Comparison of ENCODE assay signal across 9 cellular contexts in genomic region chr12:111435661-111436201, GRCh38. TPM values are rescaled to one million over a fixed set of nuclear protein-coding genes. Genes with fewer than 3 reads are reported as not detected.
DNase-seq lines count a peak whose midpoint lies in the region; ATAC-seq, FAIRE-seq and TF ChIP-seq lines count a peak whose summit lies in the region.
"Had no signal": no experiment of that assay in that cellular context is flagged by ENCODE, and none has a peak within 500 bp of the region (broad histone marks: within the 10 kb centered on the region; RNA-seq: fewer than 3 reads in every experiment).

No MANE protein-coding gene starts in this region.

- no TSS peak for BruUV-seq in GM12878 (replicated peaks; lab: Mats Ljungman, UMichigan)

- H3K79me1 ChIP-seq in trophoblast cell (ENCODE audit: low read length): no peaks in the 10 kb centered on the region

- peaks cover 53 to 69% of the 10 kb centered on the region in 2 donors for H3K36me3 Mint-ChIP-seq in CD14-positive monocyte
- H3K36me3 Mint-ChIP-seq in natural killer cell treated with Interleukin-12 subunit alpha and Interleukin-12 subunit beta and Interleukin-15 and Interleukin-18, amount 100 ng/mL, for 72 hours: no peaks in the 10 kb centered on the region

- ATAC-seq in GM12878: peak; percentile 10
- peak in 1 of 2 donors; percentile 13 for ATAC-seq in natural killer cell treated with Interleukin-12 subunit alpha and Interleukin-12 subunit beta and Interleukin-15 and Interleukin-18, amount 100 ng/mL, for 72 hours
- no peak for ATAC-seq in HG02610 (IDR thresholded peaks at IDR 0.05; ENCODE audit: unreplicated experiment)

- intact Hi-C loops in CD14-positive monocyte (cut with micrococcal nuclease) (no loop called here), GM12878 (cut with micrococcal nuclease; ENCODE audit: unreplicated experiment) (loop anchor here (1.0 kb wide), 1 partner anchor 9 kb away; no protein-coding TSS in a partner anchor)

- TF ChIP-seq CTCF in CD14-positive monocyte (IDR thresholded peaks at IDR 0.05): no peak
- TF ChIP-seq CTCF in HL-60 (IDR thresholded peaks at IDR 0.05; ENCODE audit: insufficient read depth, low read length): no peak
- TF ChIP-seq CTCF in GM12878 (IDR thresholded peaks at IDR 0.05 in 2 of 3, conservative IDR thresholded peaks at IDR 0.05 in 1 of 3; ENCODE audit: control insufficient read depth in 2 of 3, extremely low read depth in 1 of 3, insufficient read depth in 1 of 3, low read depth in 3 of 3, low read length in 3 of 3): no peak

- H3K27ac Mint-ChIP-seq in CD14-positive monocyte: peak overlapping the region; percentile 88 to 97 (median 95)
- H3K27ac Mint-ChIP-seq in natural killer cell treated with Interleukin-12 subunit alpha and Interleukin-12 subunit beta and Interleukin-15 and Interleukin-18, amount 100 ng/mL, for 72 hours: peak overlapping the region; percentile 57 to 80

- H3K9me3 Mint-ChIP-seq in CD14-positive monocyte: no peaks in the 10 kb centered on the region
- no peaks in the 10 kb centered on the region for H3K9me3 Mint-ChIP-seq in natural killer cell treated with Interleukin-12 subunit alpha and Interleukin-12 subunit beta and Interleukin-15 and Interleukin-18, amount 100 ng/mL, for 72 hours

- H3K27me3 ChIP-seq in HL-60 (ENCODE audit: insufficient read depth, poor library complexity, severe bottlenecking): no peaks in the 10 kb centered on the region
- no peaks in the 10 kb centered on the region for H3K27me3 ChIP-seq in GM12878 (replicated peaks in 1 of 2; ENCODE audit: control insufficient read depth in 2 of 2, insufficient read depth in 2 of 2, low read length in 1 of 2)
- H3K27me3 ChIP-seq in trophoblast cell (ENCODE audit: insufficient read depth, low read length): no peaks in the 10 kb centered on the region

- H2AK5ac ChIP-seq in trophoblast cell (ENCODE audit: low read length): no peak overlapping the region

- no peak overlapping the region for H2BK5ac ChIP-seq in trophoblast cell (ENCODE audit: low read depth, low read length, poor library complexity)

- no peak overlapping the region for H4K8ac ChIP-seq in trophoblast cell (ENCODE audit: low read depth, low read length)

- H2BK120ac ChIP-seq in trophoblast cell (ENCODE audit: insufficient read depth, low read length, poor library complexity): no peak overlapping the region

- H3K9me3 ChIP-seq in GM12878 (replicated peaks; ENCODE audit: control insufficient read depth, insufficient read depth, low read length) (no peaks in the 10 kb centered on the region), trophoblast cell (ENCODE audit: insufficient read depth, low read depth, low read length) (peaks cover 3% of the 10 kb centered on the region)

- H3K4me3 Mint-ChIP-seq in CD14-positive monocyte: peak overlapping the region; percentile 48 to 66
- peak overlapping the region; percentile 79 for H3K4me3 Mint-ChIP-seq in natural killer cell treated with Interleukin-12 subunit alpha and Interleukin-12 subunit beta and Interleukin-15 and Interleukin-18, amount 100 ng/mL, for 72 hours

- H3K4me2 ChIP-seq in GM12878 (ENCODE audit: control insufficient read depth, insufficient read depth) (peak overlapping the region; percentile 80), trophoblast cell (ENCODE audit: low read length) (no peak overlapping the region)

- H3K36me3 ChIP-seq in GM12878 (ENCODE audit: control insufficient read depth in 2 of 2, insufficient read depth in 2 of 2, low read length in 1 of 2) (peaks cover 10 to 23% of the 10 kb centered on the region in 2 experiments; a peak in 3 of 4 replicates), trophoblast cell (ENCODE audit: control insufficient read depth in 1 of 2, insufficient read depth in 2 of 2, low read length in 2 of 2) (no peaks in the 10 kb centered on the region)

- H3K4ac ChIP-seq in trophoblast cell (ENCODE audit: low read depth, low read length): no peak overlapping the region

- H3K9ac ChIP-seq in GM12878 (ENCODE audit: control insufficient read depth, insufficient read depth, low read length) (peak overlapping the region; percentile 64), trophoblast cell (ENCODE audit: low read length) (no peak overlapping the region)

- no peak for FAIRE-seq in GM12878 (lab: Jason Lieb, UNC)

- H2AFZ ChIP-seq in GM12878 (ENCODE audit: control insufficient read depth, low read depth, low read length): no peak overlapping the region
- no peak overlapping the region for H2AFZ ChIP-seq in trophoblast cell (ENCODE audit: insufficient read depth, low read length, poor library complexity)

- in situ Hi-C loops in GM12878 (cut with MboI): loop anchor here (25.0 kb wide), 1 partner anchor 1777 kb away; the partner anchor contains the start of gene TPCN1

- no peak; the same call in none of the 2 replicates for TF ChIP-seq POLR2A in GM12878 (IDR thresholded peaks at IDR 0.05; ENCODE audit: low read depth, low read length)

- no peaks in the 10 kb centered on the region; the same call in 1 of the 2 replicates for H4K20me1 ChIP-seq in GM12878 (ENCODE audit: control insufficient read depth, insufficient read depth)

- H2BK12ac ChIP-seq in trophoblast cell (ENCODE audit: low read length): no peak overlapping the region

- RAD21 ChIA-PET in GM12878 (lab: Charles Lee; ENCODE audit: unreplicated experiment): interaction anchor here (1.4 to 22.6 kb wide), 4 partner anchors 8 to 31 kb away, joined by 4 to 804 read pairs (median 73); partner anchors contain the start of gene SH2B3

- H3K27me3 Mint-ChIP-seq in CD14-positive monocyte (ENCODE audit: low read depth in 3 of 3): peaks cover 0 to 5% (median 2%) of the 10 kb centered on the region in 3 donors
- peaks cover 0 to 2% of the 10 kb centered on the region in 2 donors for H3K27me3 Mint-ChIP-seq in natural killer cell treated with Interleukin-12 subunit alpha and Interleukin-12 subunit beta and Interleukin-15 and Interleukin-18, amount 100 ng/mL, for 72 hours

- TF ChIP-seq EP300 in GM12878 (IDR thresholded peaks at IDR 0.05; ENCODE audit: borderline replicate concordance in 1 of 2, control insufficient read depth in 1 of 2, low read depth in 2 of 2, low read length in 2 of 2): 0 out of 4 replicates have a peak, but pooled peaks of 1 of the 2 experiments have one; percentile 19

- H4K12ac ChIP-seq in trophoblast cell (ENCODE audit: low read depth, low read length): no peak overlapping the region

- H3K27ac ChIP-seq in HL-60 (replicated peaks): peak overlapping the region; percentile 50
- peak overlapping the region; percentile 95 for H3K27ac ChIP-seq in GM12878 (ENCODE audit: control insufficient read depth, insufficient read depth)
- H3K27ac ChIP-seq in trophoblast cell (ENCODE audit: low read depth, low read length): no peak overlapping the region

- no peak overlapping the region for H3K18ac ChIP-seq in trophoblast cell (ENCODE audit: low read length)

- no peak overlapping the region for H3K4me3 ChIP-seq in HL-60 (replicated peaks; ENCODE audit: insufficient read depth, low read length)
- no peak overlapping the region for H3K4me3 ChIP-seq in GM12878
- H3K4me3 ChIP-seq in trophoblast cell (ENCODE audit: low read depth, low read length): no peak overlapping the region
- H3K4me3 ChIP-seq: lung had no signal

- peaks cover 93% of the 10 kb centered on the region for H3K79me2 ChIP-seq in GM12878 (ENCODE audit: control insufficient read depth, insufficient read depth, low read length)
- no peaks in the 10 kb centered on the region for H3K79me2 ChIP-seq in trophoblast cell (ENCODE audit: control insufficient read depth, insufficient read depth, low read length, poor library complexity)

- H3K23ac ChIP-seq in trophoblast cell (ENCODE audit: low read length): no peak overlapping the region

- POLR2A ChIA-PET in GM12878 (lab: Charles Lee): interaction anchor here (1.1 to 12.0 kb wide), 6 partner anchors 9 to 27 kb away, joined by 3 to 188 read pairs (median 8); partner anchors contain the start of gene SH2B3

- no peak overlapping the region for H4K91ac ChIP-seq in trophoblast cell (ENCODE audit: low read depth, low read length)

- H3K4me1 Mint-ChIP-seq in CD14-positive monocyte: peaks cover 99% of the 10 kb centered on the region
- H3K4me1 Mint-ChIP-seq in natural killer cell treated with Interleukin-12 subunit alpha and Interleukin-12 subunit beta and Interleukin-15 and Interleukin-18, amount 100 ng/mL, for 72 hours (ENCODE audit: low read depth in 2 of 2): peaks cover 82 to 91% of the 10 kb centered on the region in 2 donors

- 48% methylated on average over 16 of the region's 16 CpGs for WGBS in GM12878 (ENCODE audit: insufficient coverage, insufficient replicate concordance, low lambda C conversion rate, missing lambda C conversion rate)
- WGBS in trophoblast cell (ENCODE audit: extremely low coverage, insufficient coverage, insufficient read length): no CpG with 5 or more reads among the region's 16 CpGs

- peaks cover 91% of the 10 kb centered on the region for H3K4me1 ChIP-seq in GM12878 (ENCODE audit: control insufficient read depth, insufficient read depth, low read length)
- H3K4me1 ChIP-seq in trophoblast cell (ENCODE audit: control insufficient read depth in 1 of 2, insufficient read depth in 2 of 2, low read length in 2 of 2): peaks cover 0 to 4% of the 10 kb centered on the region in 2 experiments

- SMC1A ChIA-PET in GM12878 (lab: Charles Lee; ENCODE audit: uncharacterized antibody, unreplicated experiment): interaction anchor here (1.4 to 3.5 kb wide), 8 partner anchors 9 to 66 kb away, joined by 3 to 86 read pairs (median 20); no protein-coding TSS in a partner anchor

- DNase-seq in CD14-positive monocyte (ENCODE audit: low spot score): no peak
- DNase-seq in HL-60 (ENCODE audit: low read depth in 1 of 2, low spot score in 1 of 2): no peak
- DNase-seq in GM12878 (ENCODE audit: low read depth, low spot score): no peak
- DNase-seq in natural killer cell treated with Interleukin-12 subunit alpha and Interleukin-12 subunit beta and Interleukin-15 and Interleukin-18, amount 100 ng/mL, for 72 hours (ENCODE audit: low spot score): no peak
- no peak for DNase-seq in NCI-H82 (lab: John Stamatoyannopoulos, UW)
- no peak for DNase-seq in trophoblast cell
- DNase-seq in COLO668 (lab: John Stamatoyannopoulos, UW; ENCODE audit: unreplicated experiment): no peak

- H3K14ac ChIP-seq in trophoblast cell (ENCODE audit: low read length): no peak overlapping the region

- TF ChIP-seq RAD21 in GM12878 (IDR thresholded peaks at IDR 0.05; ENCODE audit: insufficient read depth, low read depth, low read length): no peak

- CTCF ChIA-PET in GM12878 (lab: Yijun Ruan, JAX): interaction anchor here (0.8 to 3.5 kb wide), 7 partner anchors 9 to 38 kb away, joined by 3 to 59 read pairs (median 23); no protein-coding TSS in a partner anchor

RNA-seq across cellular contexts. Expression of gene SH2B3, which starts 30.0 kb away (rescaled TPM):
- 10 to 100 TPM; 15.2 to 33.5 TPM for polyA plus RNA-seq in CD14-positive monocyte
- total RNA-seq in GM12878 (2013; cell fraction: nucleolus; rRNA removed): 28.3 and 28.4 TPM in 2 replicates
- total RNA-seq in GM12878 (2014; rRNA removed): 32.3 and 32.5 TPM in 2 replicates
- 25.3 and 27.6 TPM in 2 replicates for total RNA-seq in GM12878 (2014; rRNA removed; fragmentation: Illumina TruSeq; extraction: Trizol)
- total RNA-seq in GM12878 (2021): 43.2 and 46.4 TPM in 2 replicates
- polyA plus RNA-seq in GM12878 (2011; ENCODE audit: low read depth): 18.6 TPM
- 15.0 and 19.1 TPM in 2 replicates for polyA plus RNA-seq in GM12878 (2011; rRNA removed)
- 19.4 and 21.7 TPM in 2 replicates for polyA plus RNA-seq in GM12878 (2011; cell fraction: cytosol; rRNA removed)
- 18.9 and 27.2 TPM in 2 replicates for polyA plus RNA-seq in GM12878 (2011; cell fraction: nucleus; rRNA removed)
- polyA plus RNA-seq in GM12878 (2012): 18.0 and 25.3 TPM in 2 replicates
- polyA plus RNA-seq in GM12878 (2014; fragmentation: Illumina TruSeq; extraction: Trizol): 35.6 and 38.3 TPM in 2 replicates
- polyA plus RNA-seq in GM12878 (2014; fragmentation: Nextera tagmentation; extraction: Ambion mirVana): 1 to 10 TPM; 5.8 to 8.5 TPM
- polyA plus RNA-seq in GM12878 (2014; rRNA removed): 28.1 and 31.0 TPM in 2 replicates
- 10 to 100 TPM in 1 of 2 experiments, 1 to 10 TPM in 1; 9.1 to 11.9 TPM for polyA plus RNA-seq in GM12878 (2016; fragmentation: Nextera tagmentation; extraction: Ambion mirVana)
- polyA minus RNA-seq in GM12878 (2011; rRNA and poly(A)+ RNA removed): 15.0 and 18.0 TPM in 2 replicates
- 11.4 and 13.1 TPM in 2 replicates for polyA minus RNA-seq in GM12878 (2011; cell fraction: cytosol; rRNA and poly(A)+ RNA removed)
- 4.8 and 11.5 TPM in 2 replicates for polyA minus RNA-seq in GM12878 (2011; cell fraction: nucleus; rRNA and poly(A)+ RNA removed)
- 10 to 100 TPM in 1 of 2 donors, 1 to 10 TPM in 1; 10.0 to 12.2 TPM for total RNA-seq in natural killer cell treated with Interleukin-12 subunit alpha and Interleukin-12 subunit beta and Interleukin-15 and Interleukin-18, amount 100 ng/mL, for 72 hours
- polyA plus RNA-seq in trophoblast cell (2013): 5.1 and 5.4 TPM in 2 replicates
